Comparison of ENCODE assay signal across 15 cellular contexts in genomic region chr9:131578016-131578415, GRCh38. TPM values are rescaled to one million over a fixed set of nuclear protein-coding genes. Genes with fewer than 3 reads are reported as not detected.
A peak's percentile ranks its signal among the peaks of the same experiment; 100 is the strongest.
DNase-seq lines count a peak whose midpoint lies in the region; ATAC-seq and TF ChIP-seq lines count a peak whose summit lies in the region.
"Had no signal": no experiment of that assay in that cellular context is flagged by ENCODE, and none has a peak within 500 bp of the region (broad histone marks: within the 10 kb centered on the region; RNA-seq: fewer than 3 reads in every experiment).

No MANE protein-coding gene starts in this region.

- CTCF ChIA-PET in activated naive CD4-positive, alpha-beta T cell treated with anti-CD3 and anti-CD28 coated beads for 36 hours (lab: Charles Lee) = interaction anchor here (0.5 to 2.3 kb wide), 2 partner anchors 13 to 154 kb away, joined by 3 to 11 read pairs; no protein-coding TSS in a partner anchor
- CTCF ChIA-PET in activated CD4-positive, alpha-beta memory T cell treated with anti-CD3 and anti-CD28 coated beads for 36 hours (lab: Charles Lee) = interaction anchor here (1.7 kb wide), 1 partner anchor 14 kb away, joined by 8 read pairs; no protein-coding TSS in a partner anchor

- peak overlapping the region; percentile 88 for H3K27ac Mint-ChIP-seq in activated naive CD4-positive, alpha-beta T cell treated with anti-CD3 and anti-CD28 coated beads for 36 hours
- H3K27ac Mint-ChIP-seq in activated CD4-positive, alpha-beta memory T cell treated with anti-CD3 and anti-CD28 coated beads for 36 hours = peak overlapping the region; percentile 28
- peak overlapping the region; percentile 70 for H3K27ac Mint-ChIP-seq in glutamatergic neuron (ENCODE audit: unreplicated experiment)
- peak overlapping the region; percentile 92 for H3K27ac Mint-ChIP-seq in stimulated activated naive B cell treated with anti-CD40 and anti-IgM and Interleukin-4, amounts not matched to agents 10 μg/mL and 1 μg/mL and 100 μg/mL, for 72 hours

- no peaks in the 10 kb centered on the region for H3K9me3 Mint-ChIP-seq in activated naive CD4-positive, alpha-beta T cell treated with anti-CD3 and anti-CD28 coated beads for 36 hours
- no peaks in the 10 kb centered on the region for H3K9me3 Mint-ChIP-seq in activated CD4-positive, alpha-beta memory T cell treated with anti-CD3 and anti-CD28 coated beads for 36 hours
- peaks cover 15% of the 10 kb centered on the region for H3K9me3 Mint-ChIP-seq in glutamatergic neuron (ENCODE audit: unreplicated experiment)
- H3K9me3 Mint-ChIP-seq in stimulated activated naive B cell treated with anti-CD40 and anti-IgM and Interleukin-4, amounts not matched to agents 10 μg/mL and 1 μg/mL and 100 μg/mL, for 72 hours = no peaks in the 10 kb centered on the region

- intact Hi-C loops in activated naive CD4-positive, alpha-beta T cell treated with anti-CD3 and anti-CD28 coated beads for 36 hours (cut with micrococcal nuclease) = loop anchor here (5.0 kb wide), 1 partner anchor 76 kb away; the partner anchor contains the start of gene POMT1
- intact Hi-C loops in activated CD4-positive, alpha-beta memory T cell treated with anti-CD3 and anti-CD28 coated beads for 36 hours (cut with micrococcal nuclease) = no loop called here

- no peak for DNase-seq in activated naive CD4-positive, alpha-beta T cell treated with anti-CD3 and anti-CD28 coated beads for 36 hours
- DNase-seq in activated naive CD4-positive, alpha-beta T cell treated with anti-CD3 and anti-CD28 coated beads, Interleukin-2, amount 50 U/mL, for 16 hours = no peak
- DNase-seq in activated CD4-positive, alpha-beta memory T cell treated with anti-CD3 and anti-CD28 coated beads for 36 hours = no peak
- DNase-seq in glutamatergic neuron = no peak
- no peak for DNase-seq in stimulated activated naive B cell treated with anti-CD40 and anti-IgM and Interleukin-4, amounts not matched to agents 10 μg/mL and 1 μg/mL and 100 μg/mL, for 72 hours
- DNase-seq in GDM1 (lab: John Stamatoyannopoulos, UW) = no peak
- DNase-seq in NOMO-1 (lab: John Stamatoyannopoulos, UW; ENCODE audit: unreplicated experiment in 2 of 2) = no peak
- no peak for DNase-seq in NCI-H1417 treated with DMSO at 0.1 percent for 48 hours (lab: John Stamatoyannopoulos, UW)
- DNase-seq: activated CD8-positive, alpha-beta memory T cell treated with anti-CD3 and anti-CD28 coated beads, Interleukin-2, amount 50 U/mL, for 48 hours; dermis blood vessel endothelial cell; H7; NCI-H1105; NCI-H446; right cardiac atrium had no signal

- peak; percentile 3 for TF ChIP-seq CTCF in glutamatergic neuron (IDR thresholded peaks at IDR 0.05; ENCODE audit: partially characterized antibody, unreplicated experiment)

- H3K27me3 Mint-ChIP-seq in activated naive CD4-positive, alpha-beta T cell treated with anti-CD3 and anti-CD28 coated beads for 36 hours (ENCODE audit: low read depth) = no peaks in the 10 kb centered on the region
- H3K27me3 Mint-ChIP-seq in activated CD4-positive, alpha-beta memory T cell treated with anti-CD3 and anti-CD28 coated beads for 36 hours = no peaks in the 10 kb centered on the region
- peaks cover 5% of the 10 kb centered on the region for H3K27me3 Mint-ChIP-seq in glutamatergic neuron (ENCODE audit: unreplicated experiment)
- H3K27me3 Mint-ChIP-seq in stimulated activated naive B cell treated with anti-CD40 and anti-IgM and Interleukin-4, amounts not matched to agents 10 μg/mL and 1 μg/mL and 100 μg/mL, for 72 hours = no peaks in the 10 kb centered on the region

- H3K4me3 Mint-ChIP-seq in activated naive CD4-positive, alpha-beta T cell treated with anti-CD3 and anti-CD28 coated beads for 36 hours = no peak overlapping the region
- no peak overlapping the region for H3K4me3 Mint-ChIP-seq in activated CD4-positive, alpha-beta memory T cell treated with anti-CD3 and anti-CD28 coated beads for 36 hours
- H3K4me3 Mint-ChIP-seq in glutamatergic neuron (ENCODE audit: unreplicated experiment) = no peak overlapping the region
- peak overlapping the region; percentile 52 to 67 for H3K4me3 Mint-ChIP-seq in stimulated activated naive B cell treated with anti-CD40 and anti-IgM and Interleukin-4, amounts not matched to agents 10 μg/mL and 1 μg/mL and 100 μg/mL, for 72 hours

- H3K36me3 Mint-ChIP-seq in activated naive CD4-positive, alpha-beta T cell treated with anti-CD3 and anti-CD28 coated beads for 36 hours (ENCODE audit: low read depth) = peaks cover 10% of the 10 kb centered on the region
- peaks cover 26% of the 10 kb centered on the region for H3K36me3 Mint-ChIP-seq in activated CD4-positive, alpha-beta memory T cell treated with anti-CD3 and anti-CD28 coated beads for 36 hours
- peaks cover 7% of the 10 kb centered on the region for H3K36me3 Mint-ChIP-seq in glutamatergic neuron (ENCODE audit: unreplicated experiment)
- peaks cover 50 to 90% of the 10 kb centered on the region in 2 donors for H3K36me3 Mint-ChIP-seq in stimulated activated naive B cell treated with anti-CD40 and anti-IgM and Interleukin-4, amounts not matched to agents 10 μg/mL and 1 μg/mL and 100 μg/mL, for 72 hours

- no peak for ATAC-seq in stimulated activated naive B cell treated with anti-CD40 and anti-IgM and Interleukin-4, amounts not matched to agents 10 μg/mL and 1 μg/mL and 100 μg/mL, for 72 hours (replicated peaks)
- ATAC-seq: right cardiac atrium had no signal

- POLR2A ChIA-PET in activated CD4-positive, alpha-beta memory T cell treated with anti-CD3 and anti-CD28 coated beads for 36 hours (lab: Charles Lee) = no interaction called here

- H3K4me1 Mint-ChIP-seq in activated naive CD4-positive, alpha-beta T cell treated with anti-CD3 and anti-CD28 coated beads for 36 hours (ENCODE audit: low read depth) = peaks cover 22% of the 10 kb centered on the region
- peaks cover 21% of the 10 kb centered on the region for H3K4me1 Mint-ChIP-seq in activated CD4-positive, alpha-beta memory T cell treated with anti-CD3 and anti-CD28 coated beads for 36 hours (ENCODE audit: low read depth)
- H3K4me1 Mint-ChIP-seq in glutamatergic neuron (ENCODE audit: low read depth, unreplicated experiment) = peaks cover 11% of the 10 kb centered on the region
- H3K4me1 Mint-ChIP-seq in stimulated activated naive B cell treated with anti-CD40 and anti-IgM and Interleukin-4, amounts not matched to agents 10 μg/mL and 1 μg/mL and 100 μg/mL, for 72 hours = peaks cover 27 to 38% of the 10 kb centered on the region in 2 donors

RNA-seq across cellular contexts. Expression of gene PRRT1B, which starts 32.7 kb away (rescaled TPM):
- not detected for total RNA-seq in activated naive CD4-positive, alpha-beta T cell treated with anti-CD3 and anti-CD28 coated beads for 36 hours
- total RNA-seq in activated CD4-positive, alpha-beta memory T cell treated with anti-CD3 and anti-CD28 coated beads for 36 hours = not detected
- not detected for total RNA-seq in glutamatergic neuron (ENCODE audit: unreplicated experiment)
- total RNA-seq: dermis blood vessel endothelial cell, right cardiac atrium, vagina had no signal

RNA-seq across cellular contexts. Expression of gene UCK1, which starts 47.0 kb away (rescaled TPM):
- 10 to 100 TPM; 18.7 to 21.7 TPM for total RNA-seq in activated naive CD4-positive, alpha-beta T cell treated with anti-CD3 and anti-CD28 coated beads for 36 hours
- 10 to 100 TPM; 15.7 to 18.6 TPM for total RNA-seq in activated CD4-positive, alpha-beta memory T cell treated with anti-CD3 and anti-CD28 coated beads for 36 hours
- total RNA-seq in glutamatergic neuron (ENCODE audit: unreplicated experiment) = 24.8 TPM

Comparison
In these comparisons a context has a peak if more than half of its experiments do, and no peak if none do; other contexts are left out.
1. H3K27ac Mint-ChIP-seq: peak in every context shown above with its lines; median percentile 92 in stimulated activated naive B cell treated with anti-CD40 and anti-IgM and Interleukin-4, amounts not matched to agents 10 μg/mL and 1 μg/mL and 100 μg/mL, for 72 hours; 88 in activated naive CD4-positive, alpha-beta T cell treated with anti-CD3 and anti-CD28 coated beads for 36 hours; 70 in glutamatergic neuron; 28 in activated CD4-positive, alpha-beta memory T cell treated with anti-CD3 and anti-CD28 coated beads for 36 hours.
2. H3K4me3 Mint-ChIP-seq: peak in stimulated activated naive B cell treated with anti-CD40 and anti-IgM and Interleukin-4, amounts not matched to agents 10 μg/mL and 1 μg/mL and 100 μg/mL, for 72 hours (2 of 2); none in activated naive CD4-positive, alpha-beta T cell treated with anti-CD3 and anti-CD28 coated beads for 36 hours (single experiment), activated CD4-positive, alpha-beta memory T cell treated with anti-CD3 and anti-CD28 coated beads for 36 hours (single experiment) and glutamatergic neuron (single experiment).